In the genomic region with DNA sequence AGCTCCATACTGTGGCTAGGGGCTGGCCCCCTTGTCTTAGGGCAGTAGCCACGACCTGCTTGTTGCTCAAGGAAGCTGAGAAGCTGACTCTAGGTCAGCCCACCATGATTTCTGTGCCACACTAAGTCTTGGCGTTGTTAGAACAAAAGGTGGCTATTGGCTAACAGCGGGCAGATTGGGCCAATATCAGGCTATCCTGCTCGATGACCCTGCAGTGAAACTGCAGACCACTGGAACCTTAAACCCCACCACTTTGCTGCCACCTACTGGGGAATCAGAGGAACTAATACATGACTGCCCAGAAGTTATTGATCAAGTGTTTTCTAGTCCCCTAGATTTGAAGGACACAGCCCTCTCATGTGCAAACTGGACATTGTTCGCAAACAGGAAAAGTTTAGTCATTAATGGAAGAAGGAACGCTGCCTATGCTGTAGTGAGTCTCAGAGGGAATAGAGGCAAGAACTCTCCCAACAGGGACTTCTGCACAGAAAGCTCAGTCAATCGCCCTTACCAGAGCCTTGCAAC, we compare ENCODE assay signal across 8 cellular contexts. TPM values are rescaled to one million over a fixed set of nuclear protein-coding genes. Genes with fewer than 3 reads are reported as not detected.
DNase-seq lines count a peak whose midpoint lies in the region; ATAC-seq and TF ChIP-seq lines count a peak whose summit lies in the region.

No MANE protein-coding gene starts in this region.

- no peaks in the 10 kb centered on the region for H3K27me3 ChIP-seq in CD4-positive, alpha-beta memory T cell (ENCODE audit: insufficient read depth, low read length)
- no peaks in the 10 kb centered on the region for H3K27me3 ChIP-seq in fibroblast of lung (ENCODE audit: control insufficient read depth, insufficient read depth, low read length)
- no peaks in the 10 kb centered on the region for H3K27me3 ChIP-seq in osteoblast (ENCODE audit: insufficient read depth, low read length)
- H3K27me3 ChIP-seq in MG63 = no peaks in the 10 kb centered on the region

- H3K4me1 Mint-ChIP-seq in CD4-positive, alpha-beta memory T cell = no peaks in the 10 kb centered on the region

- H3K9me3 Mint-ChIP-seq in CD4-positive, alpha-beta memory T cell = no peaks in the 10 kb centered on the region

- POLR2A ChIA-PET in CD4-positive, alpha-beta memory T cell (lab: Charles Lee; ENCODE audit: partially characterized antibody) = no interaction called here

- no peaks in the 10 kb centered on the region for H3K4me1 ChIP-seq in CD4-positive, alpha-beta memory T cell (ENCODE audit: insufficient read depth, low read length)
- H3K4me1 ChIP-seq in fibroblast of lung (ENCODE audit: control insufficient read depth, extremely low read depth, insufficient read depth, low read length) = peaks cover 4% of the 10 kb centered on the region
- peaks cover 14% of the 10 kb centered on the region for H3K4me1 ChIP-seq in osteoblast (ENCODE audit: insufficient read depth, low read length)

- no peaks in the 10 kb centered on the region for H3K27me3 Mint-ChIP-seq in CD4-positive, alpha-beta memory T cell

- CTCF ChIA-PET in CD4-positive, alpha-beta memory T cell (lab: Charles Lee; ENCODE audit: partially characterized antibody) = interaction anchor here (0.9 to 6.8 kb wide), 17 partner anchors 9 to 1499 kb away, joined by 3 to 49 read pairs (median 4); partner anchors contain the start of gene PAPSS1

- intact Hi-C loops in CD4-positive, alpha-beta memory T cell (cut with micrococcal nuclease) = loop anchor here (2.0 to 10.0 kb wide), 3 partner anchors 16 to 1470 kb away; partner anchors contain the start of gene PAPSS1

- H3K36me3 ChIP-seq in CD4-positive, alpha-beta memory T cell (ENCODE audit: insufficient read depth, low read length) = no peaks in the 10 kb centered on the region
- H3K36me3 ChIP-seq in fibroblast of lung (ENCODE audit: control insufficient read depth, insufficient read depth, low read length) = no peaks in the 10 kb centered on the region
- no peaks in the 10 kb centered on the region for H3K36me3 ChIP-seq in osteoblast (ENCODE audit: insufficient read depth, low read length)
- H3K36me3 ChIP-seq in MG63 = no peaks in the 10 kb centered on the region

- no peaks in the 10 kb centered on the region for H4K20me1 ChIP-seq in fibroblast of lung (ENCODE audit: control insufficient read depth, extremely low read depth, insufficient read depth, low read length)
- no peaks in the 10 kb centered on the region for H4K20me1 ChIP-seq in osteoblast (ENCODE audit: insufficient read depth, low read length)

- ATAC-seq in GM18909 (IDR thresholded peaks at IDR 0.05; ENCODE audit: poor library complexity, unreplicated experiment) (peak; percentile 73), HG03066 (IDR thresholded peaks at IDR 0.05; ENCODE audit: low read depth, unreplicated experiment) (peak; percentile 56)

- TF ChIP-seq CTCF in fibroblast of lung (conservative IDR thresholded peaks at IDR 0.05 in 1 of 2, IDR thresholded peaks at IDR 0.05 in 1 of 2; ENCODE audit: low read depth in 1 of 2, low read length in 2 of 2) = peak; percentile 81 to 85
- peak; percentile 77 for TF ChIP-seq CTCF in osteoblast (IDR thresholded peaks at IDR 0.05; ENCODE audit: extremely low read depth, low read depth, low read length)

- H3K4me2 ChIP-seq in fibroblast of lung (ENCODE audit: extremely low read depth, insufficient read depth, low read length) (no peak overlapping the region), osteoblast (ENCODE audit: insufficient read depth, low read length) (no peak overlapping the region)

- H3K79me2 ChIP-seq in fibroblast of lung (ENCODE audit: control insufficient read depth, insufficient read depth, low read length) = no peaks in the 10 kb centered on the region
- no peaks in the 10 kb centered on the region for H3K79me2 ChIP-seq in osteoblast (ENCODE audit: insufficient read depth, low read length)

- H3K27ac Mint-ChIP-seq in CD4-positive, alpha-beta memory T cell = peak overlapping the region in 2 of 7 donors; percentile 43 to 69

- H3K36me3 Mint-ChIP-seq in CD4-positive, alpha-beta memory T cell = no peaks in the 10 kb centered on the region

- peak; percentile 42 to 50 (median 46) for DNase-seq in CD4-positive, alpha-beta memory T cell
- DNase-seq in NCI-H82 (lab: John Stamatoyannopoulos, UW) = peak; percentile 76
- DNase-seq in activated CD8-positive, alpha-beta memory T cell treated with anti-CD3 and anti-CD28 coated beads for 4 hours (ENCODE audit: low read depth in 2 of 2) = peak; percentile 11 to 20
- peak; percentile 47 to 60 for DNase-seq in fibroblast of lung (ENCODE audit: low read depth in 2 of 2)
- peak; percentile 77 for DNase-seq in osteoblast (ENCODE audit: insufficient read length, low spot score, missing footprints)
- DNase-seq in MG63 = no peak

- no peak overlapping the region for H3K9ac ChIP-seq in fibroblast of lung (ENCODE audit: insufficient read depth, low read length)

- no peak overlapping the region for H3K4me3 Mint-ChIP-seq in CD4-positive, alpha-beta memory T cell

- no peak overlapping the region for H3K4me3 ChIP-seq in CD4-positive, alpha-beta memory T cell (ENCODE audit: low read length in 2 of 2)
- H3K4me3 ChIP-seq in fibroblast of lung (replicated peaks in 1 of 4; ENCODE audit: control extremely low read depth in 1 of 4, insufficient read depth in 1 of 4, low read depth in 3 of 4, low read length in 4 of 4) (no peak overlapping the region), osteoblast (ENCODE audit: insufficient read depth, low read length) (no peak overlapping the region), MG63 (no peak overlapping the region)

- no peaks in the 10 kb centered on the region for H3K9me3 ChIP-seq in CD4-positive, alpha-beta memory T cell (ENCODE audit: control insufficient read depth in 1 of 2, low read length in 2 of 2)
- no peaks in the 10 kb centered on the region for H3K9me3 ChIP-seq in fibroblast of lung (ENCODE audit: control insufficient read depth, insufficient read depth, low read depth, low read length)
- H3K9me3 ChIP-seq in osteoblast (ENCODE audit: low read depth, low read length) = no peaks in the 10 kb centered on the region
- H3K9me3 ChIP-seq in MG63 = no peaks in the 10 kb centered on the region

- no peak overlapping the region for H3K27ac ChIP-seq in CD4-positive, alpha-beta memory T cell (ENCODE audit: low read depth, low read length)
- H3K27ac ChIP-seq in fibroblast of lung (ENCODE audit: insufficient read depth, low read length) (no peak overlapping the region), osteoblast (ENCODE audit: low read depth, low read length) (no peak overlapping the region)

- H2AFZ ChIP-seq in fibroblast of lung (ENCODE audit: low read length) = no peak overlapping the region
- no peak overlapping the region for H2AFZ ChIP-seq in osteoblast (ENCODE audit: low read length)

RNA-seq across cellular contexts. Expression of gene PAPSS1, which starts 17.0 kb away (rescaled TPM):
- 10 to 100 TPM; 23.0 to 23.1 TPM for total RNA-seq in CD4-positive, alpha-beta memory T cell
- 10 to 100 TPM; 34.3 to 38.6 TPM for polyA plus RNA-seq in CD4-positive, alpha-beta memory T cell
- total RNA-seq in fibroblast of lung (44.9 and 59.9 TPM in 2 replicates), osteoblast (107 and 123 TPM in 2 replicates)
- polyA plus RNA-seq in fibroblast of lung = 70.3 and 93.6 TPM in 2 replicates
- polyA plus RNA-seq in fibroblast of lung (2012) = 40.1 and 56.1 TPM in 2 replicates
- 34.7 and 36.5 TPM in 2 replicates for polyA minus RNA-seq in fibroblast of lung (ENCODE audit: low replicate concordance)
- 12.3 and 12.6 TPM in 2 replicates for total RNA-seq in MG63 (2014; rRNA removed; shearing (Covaris generic); ENCODE audit: low replicate concordance)
